17 cellular contexts compared by ENCODE assay signal in the genomic region with DNA sequence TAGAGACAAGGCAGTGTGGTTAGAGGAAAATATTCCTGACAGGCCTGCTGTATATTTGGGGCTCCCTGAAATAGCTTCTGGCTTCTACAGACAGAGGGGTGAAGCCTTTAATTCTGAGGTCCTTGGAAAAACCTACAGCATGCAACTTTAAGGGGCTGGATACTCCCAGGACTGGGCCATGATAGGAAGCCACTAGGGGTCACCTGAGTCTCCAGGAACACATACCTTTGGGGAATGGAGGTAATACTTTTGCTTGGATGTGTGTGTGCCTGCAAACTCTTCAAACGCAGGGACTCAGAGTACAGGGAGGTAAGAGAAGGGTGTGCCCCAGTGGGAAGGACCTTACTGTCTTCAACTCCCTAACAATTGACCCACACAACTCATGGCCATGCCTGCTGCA. TPM values are rescaled to one million over a fixed set of nuclear protein-coding genes. Genes with fewer than 3 reads are reported as not detected.
A peak's percentile ranks its signal among the peaks of the same experiment; 100 is the strongest.
DNase-seq lines count a peak whose midpoint lies in the region; ATAC-seq and TF ChIP-seq lines count a peak whose summit lies in the region.
"Had no signal": no experiment of that assay in that cellular context is flagged by ENCODE, and none has a peak within 500 bp of the region (broad histone marks: within the 10 kb centered on the region; RNA-seq: fewer than 3 reads in every experiment).

No MANE protein-coding gene starts in this region.

- H3K27ac Mint-ChIP-seq in GM23338, result no peak overlapping the region
- H3K27ac Mint-ChIP-seq in progenitor cell of endocrine pancreas, result no peak overlapping the region
- H3K27ac Mint-ChIP-seq: CD8-positive, alpha-beta T cell had no signal

- ATAC-seq in GM23338 (peak; percentile 4; the same call in 1 of the 3 replicates), foreskin keratinocyte (no peak), GM21423 (IDR thresholded peaks at IDR 0.05; ENCODE audit: unreplicated experiment) (no peak)
- ATAC-seq: CD8-positive, alpha-beta T cell; Right ventricle myocardium inferior had no signal

- CTCF ChIA-PET in HEK293T (lab: Yijun Ruan, JAX), result no interaction called here

- no peaks in the 10 kb centered on the region; the same call in 1 of the 2 replicates for H4K20me1 ChIP-seq in GM23338 (replicated peaks; ENCODE audit: insufficient read depth)

- DNase-seq in GM23338 (ENCODE audit: low spot score), result peak; percentile 53
- peak; percentile 18 for DNase-seq in SW480 (ENCODE audit: low spot score)
- DNase-seq in foreskin keratinocyte, result no peak
- DNase-seq in progenitor cell of endocrine pancreas (ENCODE audit: low spot score, unreplicated experiment), result no peak
- no peak for DNase-seq in amygdala (lab: John Stamatoyannopoulos, UW)
- DNase-seq in HEK293T (ENCODE audit: extremely low spot score), result no peak
- DNase-seq: CD8-positive, alpha-beta T cell; GF-D8; HCEC 1CT; KBM-7; NCI-H1436; NCI-H2081 treated with DMSO at 0.1 percent for 48 hours; NCI-H524; Peyer's patch had no signal

- no peak overlapping the region for H3K4me2 ChIP-seq in GM23338

- no peak overlapping the region for H2AFZ ChIP-seq in GM23338

- H3K4me1 Mint-ChIP-seq in GM23338 (peaks cover 6% of the 10 kb centered on the region), progenitor cell of endocrine pancreas (ENCODE audit: low read depth) (peaks cover 5% of the 10 kb centered on the region)

- H3K27me3 ChIP-seq in GM23338 (ENCODE audit: insufficient read depth) (peaks cover 49% of the 10 kb centered on the region), foreskin keratinocyte (peaks cover 32% of the 10 kb centered on the region)
- H3K27me3 ChIP-seq: Peyer's patch had no signal

- H3K4me3 Mint-ChIP-seq in GM23338, result no peak overlapping the region
- no peak overlapping the region for H3K4me3 Mint-ChIP-seq in progenitor cell of endocrine pancreas (ENCODE audit: low read depth)
- H3K4me3 Mint-ChIP-seq: CD8-positive, alpha-beta T cell had no signal

- no peaks in the 10 kb centered on the region for H3K9me2 ChIP-seq in GM23338 (ENCODE audit: insufficient read depth)

- no peaks in the 10 kb centered on the region for H3K36me3 ChIP-seq in GM23338 (ENCODE audit: insufficient read depth)
- H3K36me3 ChIP-seq: Peyer's patch had no signal

- H3K4me1 ChIP-seq in GM23338 (ENCODE audit: insufficient read depth) (no peaks in the 10 kb centered on the region), foreskin keratinocyte (peaks cover 6% of the 10 kb centered on the region)

- POLR2A ChIA-PET in HEK293T (lab: Yijun Ruan, JAX), result no interaction called here

- H3K9me3 Mint-ChIP-seq in GM23338 (peaks cover 4% of the 10 kb centered on the region; the same call in 2 of the 3 replicates), progenitor cell of endocrine pancreas (ENCODE audit: low read depth) (no peaks in the 10 kb centered on the region)
- H3K9me3 Mint-ChIP-seq: CD8-positive, alpha-beta T cell had no signal

- H3K36me3 Mint-ChIP-seq in GM23338 (ENCODE audit: low read depth) (no peaks in the 10 kb centered on the region; the same call in 2 of the 3 replicates), progenitor cell of endocrine pancreas (ENCODE audit: insufficient read depth) (no peaks in the 10 kb centered on the region)
- H3K36me3 Mint-ChIP-seq: CD8-positive, alpha-beta T cell had no signal

- no peaks in the 10 kb centered on the region for H3K79me2 ChIP-seq in GM23338 (replicated peaks; ENCODE audit: insufficient read depth)

- H3K27ac ChIP-seq in GM23338 (ENCODE audit: low read depth) (no peak overlapping the region), foreskin keratinocyte (no peak overlapping the region)
- H3K27ac ChIP-seq: Peyer's patch had no signal

- H3K27me3 Mint-ChIP-seq in GM23338 (ENCODE audit: insufficient read depth, low read depth, poor library complexity), result peaks cover 40% of the 10 kb centered on the region
- peaks cover 75% of the 10 kb centered on the region for H3K27me3 Mint-ChIP-seq in progenitor cell of endocrine pancreas

- H3K4me3 ChIP-seq in GM23338, result no peak overlapping the region
- H3K4me3 ChIP-seq: Peyer's patch had no signal

- TF ChIP-seq CTCF in GM23338 (conservative IDR thresholded peaks at IDR 0.05; ENCODE audit: low read depth in 2 of 2) (peak; percentile 47 to 65), foreskin keratinocyte (conservative IDR thresholded peaks at IDR 0.05) (peak; percentile 17), progenitor cell of endocrine pancreas (IDR thresholded peaks at IDR 0.05; ENCODE audit: unreplicated experiment) (peak; percentile 36)

- H3F3A ChIP-seq in GM23338 (replicated peaks; ENCODE audit: low read depth), result no peaks in the 10 kb centered on the region

TF ChIP-seq in GM23338, 12 proteins besides CTCF, POLR2A, EP300 and RAD21:
- TF ChIP-seq, protein P1, sequence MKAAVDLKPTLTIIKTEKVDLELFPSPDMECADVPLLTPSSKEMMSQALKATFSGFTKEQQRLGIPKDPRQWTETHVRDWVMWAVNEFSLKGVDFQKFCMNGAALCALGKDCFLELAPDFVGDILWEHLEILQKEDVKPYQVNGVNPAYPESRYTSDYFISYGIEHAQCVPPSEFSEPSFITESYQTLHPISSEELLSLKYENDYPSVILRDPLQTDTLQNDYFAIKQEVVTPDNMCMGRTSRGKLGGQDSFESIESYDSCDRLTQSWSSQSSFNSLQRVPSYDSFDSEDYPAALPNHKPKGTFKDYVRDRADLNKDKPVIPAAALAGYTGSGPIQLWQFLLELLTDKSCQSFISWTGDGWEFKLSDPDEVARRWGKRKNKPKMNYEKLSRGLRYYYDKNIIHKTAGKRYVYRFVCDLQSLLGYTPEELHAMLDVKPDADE (IDR thresholded peaks at IDR 0.05), result no peak
- no peak for TF ChIP-seq CREB1 (CRISPR knock-in tag; IDR thresholded peaks at IDR 0.05; ENCODE audit: low read depth)
TF ChIP-seq in GM23338: peak in this region for 0.

TF ChIP-seq in HEK293T, 16 proteins besides CTCF, POLR2A, EP300 and RAD21:
- TF ChIP-seq L3MBTL2 (conservative IDR thresholded peaks at IDR 0.05), result no peak
- TF ChIP-seq BHLHE40 (IDR thresholded peaks at IDR 0.05; ENCODE audit: borderline replicate concordance), result no peak
- no peak for TF ChIP-seq ELF4 (IDR thresholded peaks at IDR 0.05)
- TF ChIP-seq FOXK2 (IDR thresholded peaks at IDR 0.05), result no peak
- TF ChIP-seq NFRKB (IDR thresholded peaks at IDR 0.05), result no peak
- TF ChIP-seq LEF1 (IDR thresholded peaks at IDR 0.05; ENCODE audit: borderline replicate concordance), result no peak
- TF ChIP-seq SP1 (IDR thresholded peaks at IDR 0.05), result no peak
- TF ChIP-seq SUZ12 (IDR thresholded peaks at IDR 0.05), result no peak
- no peak for TF ChIP-seq FOXM1 (IDR thresholded peaks at IDR 0.05; ENCODE audit: borderline replicate concordance)

RNA-seq across cellular contexts. Expression of a gene that starts 4.1 kb away (rescaled TPM):
- 2.1 and 2.8 TPM in 2 replicates for total RNA-seq in GM23338 (2014; rRNA removed; shearing (Covaris generic))
- polyA plus RNA-seq in GM23338 (2016; fragmentation: Nextera tagmentation; extraction: Ambion mirVana) (0.37 and 0.52 TPM in 2 replicates), foreskin keratinocyte (0.02 and 0.04 TPM in 2 replicates)
- total RNA-seq in foreskin keratinocyte (0.07 and 0.14 TPM in 2 replicates), progenitor cell of endocrine pancreas (0.29 and 1.2 TPM in 2 replicates)
- total RNA-seq: CD8-positive, alpha-beta T cell; HT1080; Right ventricle myocardium inferior had no signal

Comparison
In these comparisons a context has a peak if more than half of its experiments do, and no peak if none do; other contexts are left out.
1. DNase-seq: peak in GM23338 (single experiment) and SW480 (single experiment); none in foreskin keratinocyte (0 of 2), progenitor cell of endocrine pancreas (single experiment), amygdala (0 of 56) and HEK293T (single experiment).
2. Peak in every context shown above with its lines, with median percentiles within 50 percentile points of each other: CTCF ChIP-seq.